In genomic region chr6:20827798-20828197, GRCh38 we compare ENCODE assay signal across 14 cellular contexts.
DNase-seq lines count a peak whose midpoint lies in the region; ATAC-seq, FAIRE-seq and TF ChIP-seq lines count a peak whose summit lies in the region.
"Had no signal": no experiment of that assay in that cellular context is flagged by ENCODE, and none has a peak within 500 bp of the region (broad histone marks: within the 10 kb centered on the region; RNA-seq: fewer than 3 reads in every experiment).

No MANE protein-coding gene starts in this region.

- no peaks in the 10 kb centered on the region for H3K36me3 ChIP-seq in BJ (ENCODE audit: control insufficient read depth, insufficient read depth, low read length)
- H3K36me3 ChIP-seq in HAP-1 (replicated peaks), result no peaks in the 10 kb centered on the region

- peak; percentile 43 for FAIRE-seq in frontal cortex (lab: Jason Lieb, UNC)

- no peaks in the 10 kb centered on the region for H3K9me3 ChIP-seq in HAP-1
- H3K9me3 ChIP-seq: BLaER1 treated with 17β-estradiol and CSF1 and Interleukin-3, amounts not matched to agents 10 nM and 100 nM had no signal

- H3K27me3 ChIP-seq in BJ (ENCODE audit: control insufficient read depth, insufficient read depth, low read length) (no peaks in the 10 kb centered on the region), HAP-1 (ENCODE audit: low read depth) (no peaks in the 10 kb centered on the region)
- H3K27me3 ChIP-seq: BLaER1 treated with 17β-estradiol and CSF1 and Interleukin-3, amounts not matched to agents 10 nM and 100 nM had no signal

- no peak for TF ChIP-seq CTCF in BJ (IDR thresholded peaks at IDR 0.05; ENCODE audit: insufficient read depth, low read depth, low read length)
- TF ChIP-seq CTCF in astrocyte of the spinal cord (IDR thresholded peaks at IDR 0.05; ENCODE audit: low read depth, low read length), result no peak

- ATAC-seq in sciatic nerve, result peak; percentile 94
- ATAC-seq in esophagus mucosa, result no peak

- peak; percentile 84 for DNase-seq in BJ (ENCODE audit: low read depth)
- peak; percentile 72 for DNase-seq in astrocyte of the spinal cord (ENCODE audit: low read depth, low spot score)
- no peak for DNase-seq in frontal cortex (ENCODE audit: low spot score in 2 of 2)
- DNase-seq in sciatic nerve (ENCODE audit: low spot score), result no peak
- no peak for DNase-seq in HAP-1 (ENCODE audit: low spot score in 2 of 2)
- no peak for DNase-seq in NCI-H2171 treated with DMSO at 0.1 percent for 48 hours (lab: John Stamatoyannopoulos, UW)
- no peak for DNase-seq in GOT3 (lab: John Stamatoyannopoulos, UW)
- DNase-seq: activated gamma-delta T cell treated with Interleukin-2 at 50 U/mL for 16 hours; caudate nucleus; DMS79; NCI-H345; stimulated activated CD4-positive, alpha-beta T cell treated with anti-CD3 and anti-CD28 coated beads, Interleukin-15, amount 100 ng/mL, for 24 hours had no signal

- no peak overlapping the region for H3K4me3 ChIP-seq in BJ (ENCODE audit: low read depth, low read length)
- H3K4me3 ChIP-seq in astrocyte of the spinal cord (ENCODE audit: low read depth, low read length), result no peak overlapping the region
- no peak overlapping the region for H3K4me3 ChIP-seq in HAP-1
- H3K4me3 ChIP-seq: BLaER1 treated with 17β-estradiol and CSF1 and Interleukin-3, amounts not matched to agents 10 nM and 100 nM had no signal

- POLR2A ChIA-PET in BJ (lab: Charles Lee), result no interaction called here

- CTCF ChIA-PET in BJ (lab: Yijun Ruan, JAX), result interaction anchor here (1.3 kb wide), 1 partner anchor 11 kb away, joined by 3 read pairs; no protein-coding TSS in a partner anchor

- no peaks in the 10 kb centered on the region for H3K4me1 ChIP-seq in HAP-1
- H3K4me1 ChIP-seq: BLaER1 treated with 17β-estradiol and CSF1 and Interleukin-3, amounts not matched to agents 10 nM and 100 nM had no signal

- intact Hi-C loops in sciatic nerve (cut with DNase I), result no loop called here

- in situ Hi-C loops in astrocyte of the spinal cord (cut with HindIII; ENCODE audit: low sequenced_read_pairs) (no loop called here), HAP-1 (cut with MboI; ENCODE audit: low sequenced_read_pairs) (no loop called here)

Comparison
In these comparisons a context has a peak if more than half of its experiments do, and no peak if none do; other contexts are left out.
1. DNase-seq: peak in BJ (single experiment) and astrocyte of the spinal cord (single experiment); none in frontal cortex (0 of 2), sciatic nerve (single experiment), HAP-1 (0 of 2), NCI-H2171 treated with DMSO at 0.1 percent for 48 hours (single experiment) and GOT3 (single experiment).